In genomic region chr19:46571495-46571894, GRCh38 we compare ENCODE assay signal across 8 cellular contexts. TPM values are rescaled to one million over a fixed set of nuclear protein-coding genes. Genes with fewer than 3 reads are reported as not detected.
DNase-seq lines count a peak whose midpoint lies in the region; ATAC-seq and TF ChIP-seq lines count a peak whose summit lies in the region.

No MANE protein-coding gene starts in this region.

- peaks cover 3% of the 10 kb centered on the region for H3K9me3 ChIP-seq in adipocyte (ENCODE audit: control insufficient read depth, low read length)
- H3K9me3 ChIP-seq in mucosa of descending colon = no peaks in the 10 kb centered on the region

- H3K36me3 ChIP-seq in adipocyte (ENCODE audit: control insufficient read depth, insufficient read depth, low read length, severe bottlenecking) = no peaks in the 10 kb centered on the region
- H3K36me3 ChIP-seq in mucosa of descending colon (ENCODE audit: low read depth) = no peaks in the 10 kb centered on the region

- ATAC-seq in mucosa of descending colon (peak; percentile 27), GM18519 (IDR thresholded peaks at IDR 0.05; ENCODE audit: low FRiP score, unreplicated experiment) (no peak)

- H3K4me1 ChIP-seq in adipocyte (ENCODE audit: control insufficient read depth, insufficient read depth, low read length) = peaks cover 3% of the 10 kb centered on the region
- no peaks in the 10 kb centered on the region for H3K4me1 ChIP-seq in mucosa of descending colon (ENCODE audit: low read depth)

- 0 out of 2 replicates have a peak, but pooled peaks have one; percentile 5 for TF ChIP-seq RAD21 in Ishikawa (IDR thresholded peaks at IDR 0.05; ENCODE audit: low read depth)

- no peaks in the 10 kb centered on the region for H3K27me3 ChIP-seq in adipocyte (replicated peaks; ENCODE audit: control insufficient read depth, insufficient read depth, low read length)

- no peak overlapping the region for H3K4me3 ChIP-seq in adipocyte (ENCODE audit: low read length)
- no peak overlapping the region for H3K4me3 ChIP-seq in mucosa of descending colon

- no peak for TF ChIP-seq CTCF in mucosa of descending colon (IDR thresholded peaks at IDR 0.05)

- TF ChIP-seq EP300 in Ishikawa (IDR thresholded peaks at IDR 0.05; ENCODE audit: borderline replicate concordance) = no peak

- DNase-seq in NCI-H1417 (lab: John Stamatoyannopoulos, UW) (peak in 2 of 3 experiments; percentile 1 to 22), NCI-H1417 treated with DMSO at 0.1 percent for 48 hours (lab: John Stamatoyannopoulos, UW) (no peak), adipocyte (ENCODE audit: low read depth) (peak; percentile 2), mucosa of descending colon (no peak), CD1c-positive myeloid dendritic cell (ENCODE audit: extremely low spot score) (no peak)
- no peak for DNase-seq in activated effector memory CD4-positive, alpha-beta T cell treated with anti-CD3 and anti-CD28 coated beads, Interleukin-2, amount 50 U/mL, for 16 hours

- H3K9ac ChIP-seq in adipocyte (ENCODE audit: low read length) = no peak overlapping the region

- intact Hi-C loops in mucosa of descending colon (cut with DNase I, micrococcal nuclease) = no loop called here

TF ChIP-seq in Ishikawa, 13 proteins besides CTCF, POLR2A, EP300 and RAD21:
- TF ChIP-seq CEBPB (IDR thresholded peaks at IDR 0.05) (no peak), NFIC (IDR thresholded peaks at IDR 0.05) (no peak), TCF12 (IDR thresholded peaks at IDR 0.05; ENCODE audit: low read depth) (no peak), YY1 (IDR thresholded peaks at IDR 0.05; ENCODE audit: low read depth) (no peak), ZBTB7A (IDR thresholded peaks at IDR 0.05; ENCODE audit: low read depth) (no peak), TEAD4 (IDR thresholded peaks at IDR 0.05) (no peak)
- TF ChIP-seq, protein P1, sequence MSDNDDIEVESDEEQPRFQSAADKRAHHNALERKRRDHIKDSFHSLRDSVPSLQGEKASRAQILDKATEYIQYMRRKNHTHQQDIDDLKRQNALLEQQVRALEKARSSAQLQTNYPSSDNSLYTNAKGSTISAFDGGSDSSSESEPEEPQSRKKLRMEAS (IDR thresholded peaks at IDR 0.05) = no peak

RNA-seq across cellular contexts. Expression of gene CALM3, which starts 29.6 kb away (rescaled TPM):
- 100 to 1,000 TPM; 241 to 325 (median 252) TPM for total RNA-seq in mucosa of descending colon

RNA-seq across cellular contexts. Expression of gene PTGIR, which starts 53.4 kb away (rescaled TPM):
- 1 to 10 TPM in 2 of 3 donors, under 1 TPM in 1; 0.49 to 2.4 (median 2.1) TPM for total RNA-seq in mucosa of descending colon

Comparison
In these comparisons a context has a peak if more than half of its experiments do, and no peak if none do; other contexts are left out.
1. DNase-seq: peak in NCI-H1417 (2 of 3) and adipocyte (single experiment); none in NCI-H1417 treated with DMSO at 0.1 percent for 48 hours (single experiment), mucosa of descending colon (0 of 3), activated effector memory CD4-positive, alpha-beta T cell treated with anti-CD3 and anti-CD28 coated beads, Interleukin-2, amount 50 U/mL, for 16 hours (single experiment) and CD1c-positive myeloid dendritic cell (single experiment).